In the genomic region with DNA sequence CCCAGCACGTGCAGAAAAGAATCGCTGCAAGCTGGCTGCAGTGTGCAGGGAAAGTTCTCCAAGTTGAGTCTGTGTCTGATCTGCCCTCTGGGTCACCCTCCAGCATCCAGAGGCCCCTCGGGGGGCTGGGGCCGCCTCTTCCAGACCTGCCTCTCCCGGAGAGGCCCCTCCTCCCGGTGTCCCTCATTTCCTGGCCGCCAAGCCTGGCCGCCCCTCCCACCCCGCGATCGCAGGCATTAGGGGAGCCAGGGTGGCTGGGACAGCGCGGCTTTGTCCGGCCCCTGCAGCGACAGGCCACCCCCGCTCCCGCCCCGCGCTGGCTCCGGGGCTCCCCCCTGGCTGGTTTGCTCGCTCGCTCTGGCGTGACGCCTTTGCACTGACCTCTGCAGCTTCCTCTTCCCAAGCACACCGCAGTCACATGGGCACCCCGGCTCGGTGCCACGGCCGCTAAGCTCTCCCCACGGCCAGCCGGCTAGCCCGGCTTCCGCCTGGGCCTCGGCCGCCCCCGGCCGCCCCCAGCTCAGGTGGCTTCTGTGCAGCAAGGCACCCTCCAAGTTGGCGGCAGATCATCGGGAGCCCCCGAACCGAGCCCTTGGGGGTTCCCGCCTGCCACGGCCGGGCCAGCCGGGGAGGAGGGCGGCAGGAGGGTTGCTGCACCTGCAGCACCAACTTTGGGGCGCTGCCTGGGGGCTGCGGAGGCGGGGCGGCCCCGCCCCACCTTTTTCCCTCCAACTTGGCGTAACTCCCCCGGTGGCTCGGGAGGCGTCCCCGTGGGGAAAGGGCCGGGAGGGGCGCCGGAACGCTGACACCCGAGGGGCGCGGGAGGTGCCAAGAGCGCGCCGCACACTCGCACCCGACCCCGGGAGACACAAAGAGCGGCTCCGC, we compare ENCODE assay signal across 1 cellular context.
TF ChIP-seq lines count a peak whose summit lies in the region.

No MANE protein-coding gene starts in this region.

TF ChIP-seq in HepG2, 621 proteins besides CTCF, POLR2A, EP300 and RAD21 (continued from another document and continues in another):
- TF ChIP-seq, protein P1, sequence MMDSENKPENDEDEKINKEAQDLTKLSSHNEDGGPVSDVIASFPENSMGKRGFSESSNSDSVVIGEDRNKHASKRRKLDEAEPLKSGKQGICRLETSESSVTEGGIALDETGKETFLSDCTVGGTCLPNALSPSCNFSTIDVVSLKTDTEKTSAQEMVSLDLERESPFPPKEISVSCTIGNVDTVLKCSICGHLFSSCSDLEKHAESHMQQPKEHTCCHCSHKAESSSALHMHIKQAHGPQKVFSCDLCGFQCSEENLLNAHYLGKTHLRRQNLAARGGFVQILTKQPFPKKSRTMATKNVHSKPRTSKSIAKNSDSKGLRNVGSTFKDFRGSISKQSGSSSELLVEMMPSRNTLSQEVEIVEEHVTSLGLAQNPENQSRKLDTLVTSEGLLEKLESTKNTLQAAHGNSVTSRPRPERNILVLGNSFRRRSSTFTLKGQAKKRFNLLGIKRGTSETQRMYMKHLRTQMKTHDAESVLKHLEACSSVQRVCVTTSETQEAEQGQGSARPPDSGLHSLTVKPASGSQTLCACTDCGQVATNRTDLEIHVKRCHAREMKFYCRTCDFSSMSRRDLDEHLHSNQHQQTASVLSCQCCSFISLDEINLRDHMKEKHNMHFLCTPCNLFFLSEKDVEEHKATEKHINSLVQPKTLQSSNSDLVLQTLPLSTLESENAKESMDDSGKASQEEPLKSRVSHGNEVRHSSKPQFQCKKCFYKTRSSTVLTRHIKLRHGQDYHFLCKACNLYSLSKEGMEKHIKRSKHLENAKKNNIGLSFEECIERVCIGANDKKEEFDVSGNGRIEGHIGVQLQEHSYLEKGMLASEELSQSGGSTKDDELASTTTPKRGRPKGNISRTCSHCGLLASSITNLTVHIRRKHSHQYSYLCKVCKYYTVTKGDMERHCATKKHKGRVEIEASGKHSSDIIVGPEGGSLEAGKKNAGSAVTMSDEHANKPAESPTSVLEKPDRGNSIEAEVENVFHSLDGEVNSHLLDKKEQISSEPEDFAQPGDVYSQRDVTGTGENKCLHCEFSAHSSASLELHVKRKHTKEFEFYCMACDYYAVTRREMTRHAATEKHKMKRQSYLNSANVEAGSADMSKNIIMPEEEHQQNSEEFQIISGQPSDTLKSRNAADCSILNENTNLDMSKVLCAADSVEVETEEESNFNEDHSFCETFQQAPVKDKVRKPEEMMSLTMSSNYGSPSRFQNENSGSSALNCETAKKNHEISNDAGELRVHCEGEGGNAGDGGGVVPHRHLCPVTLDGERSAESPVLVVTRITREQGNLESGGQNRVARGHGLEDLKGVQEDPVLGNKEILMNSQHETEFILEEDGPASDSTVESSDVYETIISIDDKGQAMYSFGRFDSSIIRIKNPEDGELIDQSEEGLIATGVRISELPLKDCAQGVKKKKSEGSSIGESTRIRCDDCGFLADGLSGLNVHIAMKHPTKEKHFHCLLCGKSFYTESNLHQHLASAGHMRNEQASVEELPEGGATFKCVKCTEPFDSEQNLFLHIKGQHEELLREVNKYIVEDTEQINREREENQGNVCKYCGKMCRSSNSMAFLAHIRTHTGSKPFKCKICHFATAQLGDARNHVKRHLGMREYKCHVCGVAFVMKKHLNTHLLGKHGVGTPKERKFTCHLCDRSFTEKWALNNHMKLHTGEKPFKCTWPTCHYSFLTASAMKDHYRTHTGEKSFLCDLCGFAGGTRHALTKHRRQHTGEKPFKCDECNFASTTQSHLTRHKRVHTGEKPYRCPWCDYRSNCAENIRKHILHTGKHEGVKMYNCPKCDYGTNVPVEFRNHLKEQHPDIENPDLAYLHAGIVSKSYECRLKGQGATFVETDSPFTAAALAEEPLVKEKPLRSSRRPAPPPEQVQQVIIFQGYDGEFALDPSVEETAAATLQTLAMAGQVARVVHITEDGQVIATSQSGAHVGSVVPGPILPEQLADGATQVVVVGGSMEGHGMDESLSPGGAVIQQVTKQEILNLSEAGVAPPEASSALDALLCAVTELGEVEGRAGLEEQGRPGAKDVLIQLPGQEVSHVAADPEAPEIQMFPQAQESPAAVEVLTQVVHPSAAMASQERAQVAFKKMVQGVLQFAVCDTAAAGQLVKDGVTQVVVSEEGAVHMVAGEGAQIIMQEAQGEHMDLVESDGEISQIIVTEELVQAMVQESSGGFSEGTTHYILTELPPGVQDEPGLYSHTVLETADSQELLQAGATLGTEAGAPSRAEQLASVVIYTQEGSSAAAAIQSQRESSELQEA (CRISPR knock-in tag; IDR thresholded peaks at IDR 0.05; ENCODE audit: not compliant biosample characterization): peak; percentile 93
- no peak for TF ChIP-seq STAT5B (CRISPR knock-in tag; IDR thresholded peaks at IDR 0.05)
- TF ChIP-seq, protein P2, sequence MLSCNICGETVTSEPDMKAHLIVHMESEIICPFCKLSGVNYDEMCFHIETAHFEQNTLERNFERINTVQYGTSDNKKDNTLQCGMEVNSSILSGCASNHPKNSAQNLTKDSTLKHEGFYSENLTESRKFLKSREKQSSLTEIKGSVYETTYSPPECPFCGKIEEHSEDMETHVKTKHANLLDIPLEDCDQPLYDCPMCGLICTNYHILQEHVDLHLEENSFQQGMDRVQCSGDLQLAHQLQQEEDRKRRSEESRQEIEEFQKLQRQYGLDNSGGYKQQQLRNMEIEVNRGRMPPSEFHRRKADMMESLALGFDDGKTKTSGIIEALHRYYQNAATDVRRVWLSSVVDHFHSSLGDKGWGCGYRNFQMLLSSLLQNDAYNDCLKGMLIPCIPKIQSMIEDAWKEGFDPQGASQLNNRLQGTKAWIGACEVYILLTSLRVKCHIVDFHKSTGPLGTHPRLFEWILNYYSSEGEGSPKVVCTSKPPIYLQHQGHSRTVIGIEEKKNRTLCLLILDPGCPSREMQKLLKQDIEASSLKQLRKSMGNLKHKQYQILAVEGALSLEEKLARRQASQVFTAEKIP (CRISPR knock-in tag; IDR thresholded peaks at IDR 0.05; ENCODE audit: borderline replicate concordance): no peak
- TF ChIP-seq NCOR1 (IDR thresholded peaks at IDR 0.05; ENCODE audit: borderline replicate concordance, low read length): no peak
- TF ChIP-seq ZNF333 (CRISPR knock-in tag; IDR thresholded peaks at IDR 0.05; ENCODE audit: borderline replicate concordance): no peak
- TF ChIP-seq, protein P3, sequence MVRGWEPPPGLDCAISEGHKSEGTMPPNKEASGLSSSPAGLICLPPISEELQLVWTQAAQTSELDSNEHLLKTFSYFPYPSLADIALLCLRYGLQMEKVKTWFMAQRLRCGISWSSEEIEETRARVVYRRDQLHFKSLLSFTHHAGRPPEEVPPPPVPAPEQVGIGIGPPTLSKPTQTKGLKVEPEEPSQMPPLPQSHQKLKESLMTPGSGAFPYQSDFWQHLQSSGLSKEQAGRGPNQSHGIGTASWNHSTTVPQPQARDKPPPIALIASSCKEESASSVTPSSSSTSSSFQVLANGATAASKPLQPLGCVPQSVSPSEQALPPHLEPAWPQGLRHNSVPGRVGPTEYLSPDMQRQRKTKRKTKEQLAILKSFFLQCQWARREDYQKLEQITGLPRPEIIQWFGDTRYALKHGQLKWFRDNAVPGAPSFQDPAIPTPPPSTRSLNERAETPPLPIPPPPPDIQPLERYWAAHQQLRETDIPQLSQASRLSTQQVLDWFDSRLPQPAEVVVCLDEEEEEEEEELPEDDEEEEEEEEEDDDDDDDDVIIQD (CRISPR knock-in tag; IDR thresholded peaks at IDR 0.05; ENCODE audit: low read depth): no peak
- no peak for TF ChIP-seq ZNF207 (IDR thresholded peaks at IDR 0.05; ENCODE audit: borderline replicate concordance)
- no peak for TF ChIP-seq TBL1XR1 (IDR thresholded peaks at IDR 0.05; ENCODE audit: borderline replicate concordance, low read length, partially characterized antibody)
- peak; percentile 80; the same call in 1 of the 2 replicates for TF ChIP-seq DMAP1 (CRISPR knock-in tag; IDR thresholded peaks at IDR 0.05)
- no peak for TF ChIP-seq CBX2 (IDR thresholded peaks at IDR 0.05; ENCODE audit: low read depth, low read length)
- TF ChIP-seq CBX2 (CRISPR knock-in tag; IDR thresholded peaks at IDR 0.05; ENCODE audit: low read depth): no peak
- TF ChIP-seq NFIC (IDR thresholded peaks at IDR 0.05; ENCODE audit: low read length): no peak
- TF ChIP-seq HNRNPLL (IDR thresholded peaks at IDR 0.05; ENCODE audit: low read depth, low read length, poor library complexity, severe bottlenecking): peak; percentile 47
- peak; percentile 83 for TF ChIP-seq ZBTB7B (CRISPR knock-in tag; IDR thresholded peaks at IDR 0.05)
- 0 out of 2 replicates have a peak, but pooled peaks have one; percentile 44 for TF ChIP-seq MTF1 (CRISPR knock-in tag; IDR thresholded peaks at IDR 0.05)
- peak; percentile 75; the same call in 1 of the 2 replicates for TF ChIP-seq ZZZ3 (CRISPR knock-in tag; IDR thresholded peaks at IDR 0.05; ENCODE audit: borderline replicate concordance)
- TF ChIP-seq ZFP62 (CRISPR knock-in tag; IDR thresholded peaks at IDR 0.05): no peak
- TF ChIP-seq KLF6 (CRISPR knock-in tag; IDR thresholded peaks at IDR 0.05): peak; percentile 92
- peak; percentile 68 for TF ChIP-seq SPEN (CRISPR knock-in tag; IDR thresholded peaks at IDR 0.05; ENCODE audit: low read depth)
- TF ChIP-seq PRPF4 (IDR thresholded peaks at IDR 0.05; ENCODE audit: low read depth, low read length, poor library complexity, severe bottlenecking): no peak
- TF ChIP-seq, protein P4, sequence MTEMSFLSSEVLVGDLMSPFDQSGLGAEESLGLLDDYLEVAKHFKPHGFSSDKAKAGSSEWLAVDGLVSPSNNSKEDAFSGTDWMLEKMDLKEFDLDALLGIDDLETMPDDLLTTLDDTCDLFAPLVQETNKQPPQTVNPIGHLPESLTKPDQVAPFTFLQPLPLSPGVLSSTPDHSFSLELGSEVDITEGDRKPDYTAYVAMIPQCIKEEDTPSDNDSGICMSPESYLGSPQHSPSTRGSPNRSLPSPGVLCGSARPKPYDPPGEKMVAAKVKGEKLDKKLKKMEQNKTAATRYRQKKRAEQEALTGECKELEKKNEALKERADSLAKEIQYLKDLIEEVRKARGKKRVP (CRISPR knock-in tag; IDR thresholded peaks at IDR 0.05): 0 out of 4 replicates have a peak, but pooled peaks of 1 of the 2 experiments have one; percentile 32
- peak; percentile 77 for TF ChIP-seq ZNF746 (CRISPR knock-in tag; IDR thresholded peaks at IDR 0.05)
- TF ChIP-seq MAF1 (CRISPR knock-in tag; IDR thresholded peaks at IDR 0.05; ENCODE audit: borderline replicate concordance): peak; percentile 71
- TF ChIP-seq, protein P5, sequence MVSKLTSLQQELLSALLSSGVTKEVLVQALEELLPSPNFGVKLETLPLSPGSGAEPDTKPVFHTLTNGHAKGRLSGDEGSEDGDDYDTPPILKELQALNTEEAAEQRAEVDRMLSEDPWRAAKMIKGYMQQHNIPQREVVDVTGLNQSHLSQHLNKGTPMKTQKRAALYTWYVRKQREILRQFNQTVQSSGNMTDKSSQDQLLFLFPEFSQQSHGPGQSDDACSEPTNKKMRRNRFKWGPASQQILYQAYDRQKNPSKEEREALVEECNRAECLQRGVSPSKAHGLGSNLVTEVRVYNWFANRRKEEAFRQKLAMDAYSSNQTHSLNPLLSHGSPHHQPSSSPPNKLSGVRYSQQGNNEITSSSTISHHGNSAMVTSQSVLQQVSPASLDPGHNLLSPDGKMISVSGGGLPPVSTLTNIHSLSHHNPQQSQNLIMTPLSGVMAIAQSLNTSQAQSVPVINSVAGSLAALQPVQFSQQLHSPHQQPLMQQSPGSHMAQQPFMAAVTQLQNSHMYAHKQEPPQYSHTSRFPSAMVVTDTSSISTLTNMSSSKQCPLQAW (CRISPR knock-in tag; IDR thresholded peaks at IDR 0.05): peak; percentile 14; the same call in 1 of the 2 replicates
- no peak for TF ChIP-seq ZKSCAN1 (IDR thresholded peaks at IDR 0.05; ENCODE audit: low read length)
- TF ChIP-seq CCAR2 (optimal IDR thresholded peaks at IDR 0.05; ENCODE audit: low read depth, low read length): no peak
- TF ChIP-seq ATAD3A (CRISPR knock-in tag; IDR thresholded peaks at IDR 0.05): no peak
- peak; percentile 82 for TF ChIP-seq KLF12 (CRISPR knock-in tag; IDR thresholded peaks at IDR 0.05; ENCODE audit: borderline replicate concordance)
- TF ChIP-seq, protein P6, sequence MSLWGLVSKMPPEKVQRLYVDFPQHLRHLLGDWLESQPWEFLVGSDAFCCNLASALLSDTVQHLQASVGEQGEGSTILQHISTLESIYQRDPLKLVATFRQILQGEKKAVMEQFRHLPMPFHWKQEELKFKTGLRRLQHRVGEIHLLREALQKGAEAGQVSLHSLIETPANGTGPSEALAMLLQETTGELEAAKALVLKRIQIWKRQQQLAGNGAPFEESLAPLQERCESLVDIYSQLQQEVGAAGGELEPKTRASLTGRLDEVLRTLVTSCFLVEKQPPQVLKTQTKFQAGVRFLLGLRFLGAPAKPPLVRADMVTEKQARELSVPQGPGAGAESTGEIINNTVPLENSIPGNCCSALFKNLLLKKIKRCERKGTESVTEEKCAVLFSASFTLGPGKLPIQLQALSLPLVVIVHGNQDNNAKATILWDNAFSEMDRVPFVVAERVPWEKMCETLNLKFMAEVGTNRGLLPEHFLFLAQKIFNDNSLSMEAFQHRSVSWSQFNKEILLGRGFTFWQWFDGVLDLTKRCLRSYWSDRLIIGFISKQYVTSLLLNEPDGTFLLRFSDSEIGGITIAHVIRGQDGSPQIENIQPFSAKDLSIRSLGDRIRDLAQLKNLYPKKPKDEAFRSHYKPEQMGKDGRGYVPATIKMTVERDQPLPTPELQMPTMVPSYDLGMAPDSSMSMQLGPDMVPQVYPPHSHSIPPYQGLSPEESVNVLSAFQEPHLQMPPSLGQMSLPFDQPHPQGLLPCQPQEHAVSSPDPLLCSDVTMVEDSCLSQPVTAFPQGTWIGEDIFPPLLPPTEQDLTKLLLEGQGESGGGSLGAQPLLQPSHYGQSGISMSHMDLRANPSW (CRISPR knock-in tag; IDR thresholded peaks at IDR 0.05; ENCODE audit: borderline replicate concordance): no peak
- TF ChIP-seq ZNF557 (CRISPR knock-in tag; IDR thresholded peaks at IDR 0.05): peak; percentile 43; the same call in 1 of the 2 replicates
- peak; percentile 97 for TF ChIP-seq ZNF878 (CRISPR knock-in tag; IDR thresholded peaks at IDR 0.05)
- no peak for TF ChIP-seq NBN (conservative IDR thresholded peaks at IDR 0.05)
- TF ChIP-seq, protein P7, sequence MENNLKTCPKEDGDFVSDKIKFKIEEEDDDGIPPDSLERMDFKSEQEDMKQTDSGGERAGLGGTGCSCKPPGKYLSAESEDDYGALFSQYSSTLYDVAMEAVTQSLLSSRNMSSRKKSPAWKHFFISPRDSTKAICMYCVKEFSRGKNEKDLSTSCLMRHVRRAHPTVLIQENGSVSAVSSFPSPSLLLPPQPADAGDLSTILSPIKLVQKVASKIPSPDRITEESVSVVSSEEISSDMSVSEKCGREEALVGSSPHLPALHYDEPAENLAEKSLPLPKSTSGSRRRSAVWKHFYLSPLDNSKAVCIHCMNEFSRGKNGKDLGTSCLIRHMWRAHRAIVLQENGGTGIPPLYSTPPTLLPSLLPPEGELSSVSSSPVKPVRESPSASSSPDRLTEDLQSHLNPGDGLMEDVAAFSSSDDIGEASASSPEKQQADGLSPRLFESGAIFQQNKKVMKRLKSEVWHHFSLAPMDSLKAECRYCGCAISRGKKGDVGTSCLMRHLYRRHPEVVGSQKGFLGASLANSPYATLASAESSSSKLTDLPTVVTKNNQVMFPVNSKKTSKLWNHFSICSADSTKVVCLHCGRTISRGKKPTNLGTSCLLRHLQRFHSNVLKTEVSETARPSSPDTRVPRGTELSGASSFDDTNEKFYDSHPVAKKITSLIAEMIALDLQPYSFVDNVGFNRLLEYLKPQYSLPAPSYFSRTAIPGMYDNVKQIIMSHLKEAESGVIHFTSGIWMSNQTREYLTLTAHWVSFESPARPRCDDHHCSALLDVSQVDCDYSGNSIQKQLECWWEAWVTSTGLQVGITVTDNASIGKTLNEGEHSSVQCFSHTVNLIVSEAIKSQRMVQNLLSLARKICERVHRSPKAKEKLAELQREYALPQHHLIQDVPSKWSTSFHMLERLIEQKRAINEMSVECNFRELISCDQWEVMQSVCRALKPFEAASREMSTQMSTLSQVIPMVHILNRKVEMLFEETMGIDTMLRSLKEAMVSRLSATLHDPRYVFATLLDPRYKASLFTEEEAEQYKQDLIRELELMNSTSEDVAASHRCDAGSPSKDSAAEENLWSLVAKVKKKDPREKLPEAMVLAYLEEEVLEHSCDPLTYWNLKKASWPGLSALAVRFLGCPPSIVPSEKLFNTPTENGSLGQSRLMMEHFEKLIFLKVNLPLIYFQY (CRISPR knock-in tag; IDR thresholded peaks at IDR 0.05; ENCODE audit: borderline replicate concordance): no peak
- no peak for TF ChIP-seq EZH2 (conservative IDR thresholded peaks at IDR 0.05; ENCODE audit: low read depth, low read length)
